Comparison of ENCODE assay signal across 21 cellular contexts in the genomic region with DNA sequence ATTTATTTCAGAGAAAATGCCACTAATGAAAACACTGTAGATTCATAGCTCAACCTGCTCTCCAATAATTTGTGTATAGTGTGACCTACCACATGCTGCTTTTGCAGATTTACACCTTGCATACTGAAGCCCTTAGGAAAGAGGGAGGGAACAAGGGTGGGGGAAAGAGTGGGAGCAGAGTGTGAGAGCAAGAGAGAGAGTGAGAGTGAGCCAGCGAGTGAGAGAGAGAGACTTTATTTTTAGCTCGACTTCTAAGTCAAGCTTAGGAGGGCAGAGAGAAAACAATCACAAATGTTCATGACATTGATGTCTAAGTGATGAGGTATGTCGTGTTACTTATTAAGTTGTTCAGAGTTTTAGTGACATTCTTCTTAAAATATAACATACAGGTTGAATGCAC.
"Had no signal": no experiment of that assay in that cellular context is flagged by ENCODE, and none has a peak within 500 bp of the region (broad histone marks: within the 10 kb centered on the region; RNA-seq: fewer than 3 reads in every experiment).

No MANE protein-coding gene starts in this region.

- H3K27me3 ChIP-seq: gastroesophageal sphincter, sigmoid colon, uterus had no signal

- H3K4me1 ChIP-seq: gastroesophageal sphincter, parathyroid adenoma, sigmoid colon, uterus had no signal

- H3K27me3 Mint-ChIP-seq: activated CD4-positive, alpha-beta memory T cell treated with anti-CD3 and anti-CD28 coated beads, Interleukin-2, amount 10 ng/mL, durations not matched to agents 7 days and 5 days; activated naive CD4-positive, alpha-beta T cell treated with anti-CD3 and anti-CD28 coated beads, Interleukin-2, amount 10 ng/mL, durations not matched to agents 7 days and 5 days; stimulated activated memory B cell treated with anti-CD40 and anti-IgM and Interleukin-4, amounts not matched to agents 10 μg/mL and 1 μg/mL and 100 μg/mL, for 72 hours had no signal

- H3K36me3 Mint-ChIP-seq: activated naive CD4-positive, alpha-beta T cell treated with anti-CD3 and anti-CD28 coated beads, Interleukin-2, amount 10 ng/mL, durations not matched to agents 7 days and 5 days; immature natural killer cell; stimulated activated memory B cell treated with anti-CD40 and anti-IgM and Interleukin-4, amounts not matched to agents 10 μg/mL and 1 μg/mL and 100 μg/mL, for 72 hours had no signal

- H3K4me1 Mint-ChIP-seq: activated CD4-positive, alpha-beta memory T cell treated with anti-CD3 and anti-CD28 coated beads, Interleukin-2, amount 10 ng/mL, durations not matched to agents 7 days and 5 days; activated naive CD4-positive, alpha-beta T cell treated with anti-CD3 and anti-CD28 coated beads, Interleukin-2, amount 10 ng/mL, durations not matched to agents 7 days and 5 days; immature natural killer cell; stimulated activated memory B cell treated with anti-CD40 and anti-IgM and Interleukin-4, amounts not matched to agents 10 μg/mL and 1 μg/mL and 100 μg/mL, for 72 hours had no signal

- ATAC-seq: gastroesophageal sphincter; mucosa of descending colon; stimulated activated memory B cell treated with anti-CD40 and anti-IgM and Interleukin-4, amounts not matched to agents 10 μg/mL and 1 μg/mL and 100 μg/mL, for 72 hours had no signal

- H3K27ac Mint-ChIP-seq: activated CD4-positive, alpha-beta memory T cell treated with anti-CD3 and anti-CD28 coated beads, Interleukin-2, amount 10 ng/mL, durations not matched to agents 7 days and 5 days; activated naive CD4-positive, alpha-beta T cell treated with anti-CD3 and anti-CD28 coated beads, Interleukin-2, amount 10 ng/mL, durations not matched to agents 7 days and 5 days; immature natural killer cell; stimulated activated memory B cell treated with anti-CD40 and anti-IgM and Interleukin-4, amounts not matched to agents 10 μg/mL and 1 μg/mL and 100 μg/mL, for 72 hours had no signal

- DNase-seq: activated CD4-positive, alpha-beta memory T cell treated with anti-CD3 and anti-CD28 coated beads, Interleukin-2, amount 10 ng/mL, durations not matched to agents 7 days and 5 days; activated CD4-positive, alpha-beta T cell treated with anti-CD3 and anti-CD28 coated beads for 4 hours; activated effector memory CD4-positive, alpha-beta T cell treated with anti-CD3 and anti-CD28 coated beads, Interleukin-2, amount 50 U/mL, for 16 hours; activated naive CD4-positive, alpha-beta T cell treated with anti-CD3 and anti-CD28 coated beads, Interleukin-2, amount 10 ng/mL, durations not matched to agents 7 days and 5 days; activated T-cell treated with anti-CD3 and anti-CD28 coated beads for 4 hours; amygdala; cortex of kidney; immature natural killer cell; mesenchymal stem cell; mucosa of descending colon; nucleus accumbens; sigmoid colon; stimulated activated CD4-positive, alpha-beta T cell treated with anti-CD3 and anti-CD28 coated beads, Interleukin-15, amount 100 ng/mL, for 24 hours; T-helper 9 cell; trophoblast cell; uterus had no signal

- H3K9me3 ChIP-seq: mucosa of descending colon, uterus had no signal

- H3K27ac ChIP-seq: epithelial cell of prostate, gastroesophageal sphincter, parathyroid adenoma, sigmoid colon, uterus had no signal

- H3K9me3 Mint-ChIP-seq: activated naive CD4-positive, alpha-beta T cell treated with anti-CD3 and anti-CD28 coated beads, Interleukin-2, amount 10 ng/mL, durations not matched to agents 7 days and 5 days had no signal

- H3K4me3 Mint-ChIP-seq: activated CD4-positive, alpha-beta memory T cell treated with anti-CD3 and anti-CD28 coated beads, Interleukin-2, amount 10 ng/mL, durations not matched to agents 7 days and 5 days; activated naive CD4-positive, alpha-beta T cell treated with anti-CD3 and anti-CD28 coated beads, Interleukin-2, amount 10 ng/mL, durations not matched to agents 7 days and 5 days; immature natural killer cell; stimulated activated memory B cell treated with anti-CD40 and anti-IgM and Interleukin-4, amounts not matched to agents 10 μg/mL and 1 μg/mL and 100 μg/mL, for 72 hours had no signal

- H3K36me3 ChIP-seq: gastroesophageal sphincter, sigmoid colon, uterus had no signal

- H3K4me3 ChIP-seq: gastroesophageal sphincter, mucosa of descending colon, sigmoid colon, smooth muscle cell, uterus had no signal
